1 cellular context compared by ENCODE assay signal in genomic region chr14:35301334-35302210, GRCh38.
A peak's percentile ranks its signal among the peaks of the same experiment; 100 is the strongest.
TF ChIP-seq lines count a peak whose summit lies in the region.

No MANE protein-coding gene starts in this region.

TF ChIP-seq in K562, 482 proteins besides CTCF, POLR2A, EP300 and RAD21:
- TF ChIP-seq EGR1 (conservative IDR thresholded peaks at IDR 0.05) (no peak), USF2 (CRISPR knock-in tag; IDR thresholded peaks at IDR 0.05) (no peak), MECOM (CRISPR knock-in tag; IDR thresholded peaks at IDR 0.05) (no peak), CREB5 (CRISPR knock-in tag; IDR thresholded peaks at IDR 0.05) (no peak), RFX5 (IDR thresholded peaks at IDR 0.05; ENCODE audit: low read depth, low read length) (no peak), SPI1 (IDR thresholded peaks at IDR 0.05; ENCODE audit: borderline replicate concordance, low read depth, low read length) (no peak), ZC3H11A (IDR thresholded peaks at IDR 0.05; ENCODE audit: low read depth, low read length) (no peak), ZNF740 (CRISPR knock-in tag; IDR thresholded peaks at IDR 0.05) (no peak), ZNF740 (tag; IDR thresholded peaks at IDR 0.05) (no peak), SRF (CRISPR knock-in tag; IDR thresholded peaks at IDR 0.05) (peak in 1 of 2 experiments; percentile 68; a peak in 1 of 4 replicates), ZNF184 (CRISPR knock-in tag; IDR thresholded peaks at IDR 0.05) (no peak), CBFA2T3 (IDR thresholded peaks at IDR 0.05) (peak; percentile 24), ETS1 (conservative IDR thresholded peaks at IDR 0.05; ENCODE audit: control insufficient read depth, low read depth, low read length) (no peak), TAL1 (IDR thresholded peaks at IDR 0.05) (no peak)
